In genomic region chr5:136518814-136519213, GRCh38 we compare ENCODE assay signal across 20 cellular contexts.
"Had no signal": no experiment of that assay in that cellular context is flagged by ENCODE, and none has a peak within 500 bp of the region (broad histone marks: within the 10 kb centered on the region; RNA-seq: fewer than 3 reads in every experiment).

No MANE protein-coding gene starts in this region.

- H3K27me3 Mint-ChIP-seq: activated B cell treated with CpG ODN at 0.5 μM for 24 hours; activated CD4-positive, alpha-beta T cell treated with anti-CD3 and anti-CD28 coated beads, Interleukin-2, amount 10 ng/mL, durations not matched to agents 24 days and 14 days; activated naive CD8-positive, alpha-beta T cell treated with anti-CD3 and anti-CD28 coated beads, Interleukin-2, amount 10 ng/mL, durations not matched to agents 7 days and 5 days; effector memory CD8-positive, alpha-beta T cell; natural killer cell treated with Interleukin-12 subunit alpha and Interleukin-12 subunit beta and Interleukin-15 and Interleukin-18, amount 100 ng/mL, for 72 hours had no signal

- H3K4me1 ChIP-seq: gastroesophageal sphincter, heart right ventricle, right atrium auricular region, suprapubic skin, upper lobe of left lung had no signal

- DNase-seq: activated B cell treated with CpG ODN at 0.5 μM for 24 hours; activated CD4-positive, alpha-beta T cell treated with anti-CD3 and anti-CD28 coated beads, Interleukin-2, amount 10 ng/mL, durations not matched to agents 24 days and 14 days; activated CD8-positive, alpha-beta memory T cell treated with anti-CD3 and anti-CD28 coated beads, Interleukin-2, amount 50 U/mL, for 48 hours; activated naive CD8-positive, alpha-beta T cell treated with anti-CD3 and anti-CD28 coated beads, Interleukin-2, amount 10 ng/mL, durations not matched to agents 7 days and 5 days; aorta; dermis blood vessel endothelial cell; effector memory CD8-positive, alpha-beta T cell; heart right ventricle; left ventricle myocardium superior; nucleus accumbens; stimulated activated CD4-positive, alpha-beta T cell treated with anti-CD3 and anti-CD28 coated beads, Interleukin-15, amount 100 ng/mL, for 24 hours; stimulated activated CD4-positive, alpha-beta T cell treated with anti-CD3 and anti-CD28 coated beads, Interleukin-4, amount 100 ng/mL, for 24 hours; stimulated activated naive CD8-positive, alpha-beta T cell treated with anti-CD3 and anti-CD28 coated beads, Interleukin-15, Interleukin-2, amounts not matched to agents 100 U/mL and 50 U/mL, for 24 hours; T-helper 2 cell; upper lobe of left lung had no signal

- H3K4me3 ChIP-seq: gastroesophageal sphincter, heart right ventricle, right atrium auricular region, suprapubic skin, upper lobe of left lung had no signal

- H3K4me1 Mint-ChIP-seq: activated B cell treated with CpG ODN at 0.5 μM for 24 hours; activated CD4-positive, alpha-beta T cell treated with anti-CD3 and anti-CD28 coated beads, Interleukin-2, amount 10 ng/mL, durations not matched to agents 24 days and 14 days; activated naive CD8-positive, alpha-beta T cell treated with anti-CD3 and anti-CD28 coated beads, Interleukin-2, amount 10 ng/mL, durations not matched to agents 7 days and 5 days had no signal

- H3K27me3 ChIP-seq: gastroesophageal sphincter, right atrium auricular region, suprapubic skin, upper lobe of left lung had no signal

- H3K27ac ChIP-seq: epithelial cell of prostate, gastroesophageal sphincter, heart right ventricle, right atrium auricular region, suprapubic skin, upper lobe of left lung had no signal

- H3K9me3 Mint-ChIP-seq: activated B cell treated with CpG ODN at 0.5 μM for 24 hours; activated CD4-positive, alpha-beta T cell treated with anti-CD3 and anti-CD28 coated beads, Interleukin-2, amount 10 ng/mL, durations not matched to agents 24 days and 14 days; activated naive CD8-positive, alpha-beta T cell treated with anti-CD3 and anti-CD28 coated beads, Interleukin-2, amount 10 ng/mL, durations not matched to agents 7 days and 5 days had no signal

- ATAC-seq: effector memory CD8-positive, alpha-beta T cell; gastroesophageal sphincter; heart right ventricle; left ventricle myocardium superior; natural killer cell treated with Interleukin-12 subunit alpha and Interleukin-12 subunit beta and Interleukin-15 and Interleukin-18, amount 100 ng/mL, for 72 hours; stimulated activated naive CD8-positive, alpha-beta T cell treated with anti-CD3 and anti-CD28 coated beads, Interleukin-15, Interleukin-2, amounts not matched to agents 100 U/mL and 50 U/mL, for 24 hours had no signal

- H3K27ac Mint-ChIP-seq: activated B cell treated with CpG ODN at 0.5 μM for 24 hours; activated CD4-positive, alpha-beta T cell treated with anti-CD3 and anti-CD28 coated beads, Interleukin-2, amount 10 ng/mL, durations not matched to agents 24 days and 14 days; activated naive CD8-positive, alpha-beta T cell treated with anti-CD3 and anti-CD28 coated beads, Interleukin-2, amount 10 ng/mL, durations not matched to agents 7 days and 5 days; effector memory CD8-positive, alpha-beta T cell had no signal

- H3K36me3 ChIP-seq: gastroesophageal sphincter, heart right ventricle, right atrium auricular region, suprapubic skin, upper lobe of left lung had no signal

- H3K36me3 Mint-ChIP-seq: activated naive CD8-positive, alpha-beta T cell treated with anti-CD3 and anti-CD28 coated beads, Interleukin-2, amount 10 ng/mL, durations not matched to agents 7 days and 5 days; natural killer cell treated with Interleukin-12 subunit alpha and Interleukin-12 subunit beta and Interleukin-15 and Interleukin-18, amount 100 ng/mL, for 72 hours had no signal

- H3K9me3 ChIP-seq: gastroesophageal sphincter, heart right ventricle, right atrium auricular region, suprapubic skin, upper lobe of left lung had no signal

- H3K4me3 Mint-ChIP-seq: activated B cell treated with CpG ODN at 0.5 μM for 24 hours; activated CD4-positive, alpha-beta T cell treated with anti-CD3 and anti-CD28 coated beads, Interleukin-2, amount 10 ng/mL, durations not matched to agents 24 days and 14 days; activated naive CD8-positive, alpha-beta T cell treated with anti-CD3 and anti-CD28 coated beads, Interleukin-2, amount 10 ng/mL, durations not matched to agents 7 days and 5 days; effector memory CD8-positive, alpha-beta T cell; natural killer cell treated with Interleukin-12 subunit alpha and Interleukin-12 subunit beta and Interleukin-15 and Interleukin-18, amount 100 ng/mL, for 72 hours had no signal
